ENCODE assay signal across 19 cellular contexts in the genomic region with DNA sequence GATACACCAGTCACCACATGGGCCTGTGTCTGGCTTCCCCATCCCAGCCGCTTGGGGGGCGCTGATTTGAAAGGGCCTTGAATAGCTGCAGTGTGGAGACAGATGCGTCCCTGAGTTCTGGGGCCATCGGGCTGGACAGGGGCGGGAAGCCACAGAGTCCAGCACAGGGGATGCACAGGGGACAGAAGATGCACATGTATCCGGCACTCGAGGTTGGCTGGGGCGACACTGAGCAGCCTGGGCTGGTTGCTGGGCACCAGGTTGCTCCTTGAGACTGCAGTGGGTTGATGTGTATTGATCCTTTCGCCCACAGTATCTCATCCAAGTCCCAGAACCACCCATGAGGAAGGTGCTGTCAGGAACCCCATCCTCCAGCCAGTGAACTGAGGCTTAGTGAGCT.
"Had no signal": no experiment of that assay in that cellular context is flagged by ENCODE, and none has a peak within 500 bp of the region (broad histone marks: within the 10 kb centered on the region; RNA-seq: fewer than 3 reads in every experiment).

No MANE protein-coding gene starts in this region.

- ATAC-seq: activated naive CD8-positive, alpha-beta T cell treated with anti-CD3 and anti-CD28 coated beads, Interleukin-2, amount 50 U/mL, for 24 hours; stimulated activated naive B cell treated with anti-CD40 and anti-IgM and Interleukin-4, amounts not matched to agents 10 μg/mL and 1 μg/mL and 100 μg/mL, for 72 hours had no signal

- H3K36me3 ChIP-seq: breast epithelium, sigmoid colon, thyroid gland had no signal

- H3K27me3 ChIP-seq: thyroid gland had no signal

- H3K36me3 Mint-ChIP-seq: activated naive CD4-positive, alpha-beta T cell treated with anti-CD3 and anti-CD28 coated beads, Interleukin-2, amount 10 ng/mL, durations not matched to agents 7 days and 5 days; naive thymus-derived CD8-positive, alpha-beta T cell; stimulated activated naive B cell treated with anti-CD40 and anti-IgM and Interleukin-4, amounts not matched to agents 10 μg/mL and 1 μg/mL and 100 μg/mL, for 72 hours; T-cell had no signal

- H3K27me3 Mint-ChIP-seq: activated CD8-positive, alpha-beta T cell treated with anti-CD3 and anti-CD28 coated beads for 36 hours had no signal

- H3K9me3 Mint-ChIP-seq: activated CD4-positive, alpha-beta T cell treated with anti-CD3 and anti-CD28 coated beads, Interleukin-2, amount 10 ng/mL, durations not matched to agents 24 days and 14 days; activated naive CD4-positive, alpha-beta T cell treated with anti-CD3 and anti-CD28 coated beads, Interleukin-2, amount 10 ng/mL, durations not matched to agents 7 days and 5 days; activated naive CD8-positive, alpha-beta T cell treated with anti-CD3 and anti-CD28 coated beads, Interleukin-2, amount 50 U/mL, for 24 hours; activated T-helper 2 cell treated with anti-CD3 and anti-CD28 coated beads, Interferon-gamma antibody, Interleukin-2, Interleukin-4, amounts not matched to agents 10 μg/mL and 5 μg/mL and 100 μg/mL, durations not matched to agents 14 hours and 24 hours and 36 hours; dendritic cell treated with granulocyte-macrophage colony-stimulating factor and Interleukin-4, amounts not matched to agents 40 ng/mL and 50 ng/mL, for 4 days; effector memory CD8-positive, alpha-beta T cell; stimulated activated naive B cell treated with anti-CD40 and anti-IgM and Interleukin-4, amounts not matched to agents 10 μg/mL and 1 μg/mL and 100 μg/mL, for 72 hours; T-cell had no signal

- H3K9me3 ChIP-seq: breast epithelium, sigmoid colon, thyroid gland had no signal

- DNase-seq: activated CD4-positive, alpha-beta T cell treated with anti-CD3 and anti-CD28 coated beads, Interleukin-2, amount 10 ng/mL, durations not matched to agents 24 days and 14 days; activated CD4-positive, CD25-positive, alpha-beta regulatory T cell; activated CD8-positive, alpha-beta T cell treated with anti-CD3 and anti-CD28 coated beads for 36 hours; activated naive CD8-positive, alpha-beta T cell treated with anti-CD3 and anti-CD28 coated beads, Interleukin-2, amount 50 U/mL, for 24 hours; anterior cingulate cortex; cerebellar nuclear complex; effector memory CD8-positive, alpha-beta T cell; mesendoderm; sigmoid colon; stimulated activated CD4-positive, alpha-beta T cell treated with anti-CD3 and anti-CD28 coated beads, Interleukin-4, amount 100 ng/mL, for 4 hours; stimulated activated naive B cell treated with anti-CD40 and anti-IgM and Interleukin-4, amounts not matched to agents 10 μg/mL and 1 μg/mL and 100 μg/mL, for 72 hours; T-helper 9 cell; thyroid gland had no signal

- H3K4me1 ChIP-seq: breast epithelium, sigmoid colon, thyroid gland had no signal

- H3K27ac ChIP-seq: breast epithelium, sigmoid colon, thyroid gland had no signal

- H3K4me3 Mint-ChIP-seq: activated CD4-positive, alpha-beta T cell treated with anti-CD3 and anti-CD28 coated beads, Interleukin-2, amount 10 ng/mL, durations not matched to agents 24 days and 14 days; activated CD8-positive, alpha-beta T cell treated with anti-CD3 and anti-CD28 coated beads for 36 hours; activated naive CD4-positive, alpha-beta T cell treated with anti-CD3 and anti-CD28 coated beads, Interleukin-2, amount 10 ng/mL, durations not matched to agents 7 days and 5 days; activated naive CD8-positive, alpha-beta T cell treated with anti-CD3 and anti-CD28 coated beads, Interleukin-2, amount 50 U/mL, for 24 hours; dendritic cell treated with granulocyte-macrophage colony-stimulating factor and Interleukin-4, amounts not matched to agents 40 ng/mL and 50 ng/mL, for 4 days; effector memory CD8-positive, alpha-beta T cell; naive thymus-derived CD8-positive, alpha-beta T cell; stimulated activated naive B cell treated with anti-CD40 and anti-IgM and Interleukin-4, amounts not matched to agents 10 μg/mL and 1 μg/mL and 100 μg/mL, for 72 hours; T-cell had no signal

- H3K4me3 ChIP-seq: breast epithelium, sigmoid colon, thyroid gland had no signal

- H3K27ac Mint-ChIP-seq: activated CD4-positive, alpha-beta T cell treated with anti-CD3 and anti-CD28 coated beads, Interleukin-2, amount 10 ng/mL, durations not matched to agents 24 days and 14 days; activated CD8-positive, alpha-beta T cell treated with anti-CD3 and anti-CD28 coated beads for 36 hours; activated naive CD4-positive, alpha-beta T cell treated with anti-CD3 and anti-CD28 coated beads, Interleukin-2, amount 10 ng/mL, durations not matched to agents 7 days and 5 days; activated naive CD8-positive, alpha-beta T cell treated with anti-CD3 and anti-CD28 coated beads, Interleukin-2, amount 50 U/mL, for 24 hours; activated T-helper 2 cell treated with anti-CD3 and anti-CD28 coated beads, Interferon-gamma antibody, Interleukin-2, Interleukin-4, amounts not matched to agents 10 μg/mL and 5 μg/mL and 100 μg/mL, durations not matched to agents 14 hours and 24 hours and 36 hours; dendritic cell treated with granulocyte-macrophage colony-stimulating factor and Interleukin-4, amounts not matched to agents 40 ng/mL and 50 ng/mL, for 4 days; effector memory CD8-positive, alpha-beta T cell; naive thymus-derived CD8-positive, alpha-beta T cell; stimulated activated naive B cell treated with anti-CD40 and anti-IgM and Interleukin-4, amounts not matched to agents 10 μg/mL and 1 μg/mL and 100 μg/mL, for 72 hours had no signal
